Comparison of ENCODE assay signal across 2 cellular contexts in the genomic region with DNA sequence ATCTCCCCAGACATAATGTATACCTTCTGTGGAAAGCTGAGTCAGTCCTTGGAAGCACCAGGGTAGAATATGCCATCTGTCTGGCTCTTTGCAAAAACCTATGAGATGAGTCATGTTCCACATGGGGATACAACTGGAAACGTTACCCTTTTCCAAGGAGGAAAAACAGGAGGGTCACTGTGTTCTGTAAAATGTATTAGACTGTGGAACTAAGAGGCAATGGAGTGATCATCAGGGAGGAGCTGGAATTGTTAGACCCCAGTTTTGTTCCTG.
A peak's percentile ranks its signal among the peaks of the same experiment; 100 is the strongest.
TF ChIP-seq lines count a peak whose summit lies in the region.

No MANE protein-coding gene starts in this region.

TF ChIP-seq in A549, 52 proteins besides CTCF, POLR2A, EP300 and RAD21:
- TF ChIP-seq ZSCAN20 (CRISPR knock-in tag; IDR thresholded peaks at IDR 0.05) (no peak), FOSL2 (IDR thresholded peaks at IDR 0.05) (no peak), FOSL2 (CRISPR knock-in tag; IDR thresholded peaks at IDR 0.05) (peak; percentile 49; the same call in 1 of the 2 replicates), FOSB (CRISPR knock-in tag; IDR thresholded peaks at IDR 0.05) (no peak)
- TF ChIP-seq, protein P1, sequence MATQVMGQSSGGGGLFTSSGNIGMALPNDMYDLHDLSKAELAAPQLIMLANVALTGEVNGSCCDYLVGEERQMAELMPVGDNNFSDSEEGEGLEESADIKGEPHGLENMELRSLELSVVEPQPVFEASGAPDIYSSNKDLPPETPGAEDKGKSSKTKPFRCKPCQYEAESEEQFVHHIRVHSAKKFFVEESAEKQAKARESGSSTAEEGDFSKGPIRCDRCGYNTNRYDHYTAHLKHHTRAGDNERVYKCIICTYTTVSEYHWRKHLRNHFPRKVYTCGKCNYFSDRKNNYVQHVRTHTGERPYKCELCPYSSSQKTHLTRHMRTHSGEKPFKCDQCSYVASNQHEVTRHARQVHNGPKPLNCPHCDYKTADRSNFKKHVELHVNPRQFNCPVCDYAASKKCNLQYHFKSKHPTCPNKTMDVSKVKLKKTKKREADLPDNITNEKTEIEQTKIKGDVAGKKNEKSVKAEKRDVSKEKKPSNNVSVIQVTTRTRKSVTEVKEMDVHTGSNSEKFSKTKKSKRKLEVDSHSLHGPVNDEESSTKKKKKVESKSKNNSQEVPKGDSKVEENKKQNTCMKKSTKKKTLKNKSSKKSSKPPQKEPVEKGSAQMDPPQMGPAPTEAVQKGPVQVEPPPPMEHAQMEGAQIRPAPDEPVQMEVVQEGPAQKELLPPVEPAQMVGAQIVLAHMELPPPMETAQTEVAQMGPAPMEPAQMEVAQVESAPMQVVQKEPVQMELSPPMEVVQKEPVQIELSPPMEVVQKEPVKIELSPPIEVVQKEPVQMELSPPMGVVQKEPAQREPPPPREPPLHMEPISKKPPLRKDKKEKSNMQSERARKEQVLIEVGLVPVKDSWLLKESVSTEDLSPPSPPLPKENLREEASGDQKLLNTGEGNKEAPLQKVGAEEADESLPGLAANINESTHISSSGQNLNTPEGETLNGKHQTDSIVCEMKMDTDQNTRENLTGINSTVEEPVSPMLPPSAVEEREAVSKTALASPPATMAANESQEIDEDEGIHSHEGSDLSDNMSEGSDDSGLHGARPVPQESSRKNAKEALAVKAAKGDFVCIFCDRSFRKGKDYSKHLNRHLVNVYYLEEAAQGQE (IDR thresholded peaks at IDR 0.05): no peak

TF ChIP-seq in IMR-90, 13 proteins besides CTCF, POLR2A, EP300 and RAD21:
- TF ChIP-seq MXI1 (IDR thresholded peaks at IDR 0.05; ENCODE audit: borderline replicate concordance, low read depth, low read length): peak; percentile 60; the same call in 1 of the 2 replicates
- no peak for TF ChIP-seq CHD1 (IDR thresholded peaks at IDR 0.05; ENCODE audit: low read depth, low read length)
- TF ChIP-seq RCOR1 (IDR thresholded peaks at IDR 0.05; ENCODE audit: insufficient replicate concordance, low read length): peak; percentile 20
- no peak for TF ChIP-seq RFX5 (IDR thresholded peaks at IDR 0.05; ENCODE audit: low read depth, low read length)
- TF ChIP-seq MAZ (IDR thresholded peaks at IDR 0.05; ENCODE audit: borderline replicate concordance, low read depth, low read length): no peak
- TF ChIP-seq BHLHE40 (IDR thresholded peaks at IDR 0.05; ENCODE audit: low read depth, low read length): no peak
- peak; percentile 64 for TF ChIP-seq NFE2L2 (IDR thresholded peaks at IDR 0.05; ENCODE audit: low read depth, low read length)
- TF ChIP-seq CEBPB (IDR thresholded peaks at IDR 0.05; ENCODE audit: low read depth, low read length): no peak
- TF ChIP-seq, protein P2, sequence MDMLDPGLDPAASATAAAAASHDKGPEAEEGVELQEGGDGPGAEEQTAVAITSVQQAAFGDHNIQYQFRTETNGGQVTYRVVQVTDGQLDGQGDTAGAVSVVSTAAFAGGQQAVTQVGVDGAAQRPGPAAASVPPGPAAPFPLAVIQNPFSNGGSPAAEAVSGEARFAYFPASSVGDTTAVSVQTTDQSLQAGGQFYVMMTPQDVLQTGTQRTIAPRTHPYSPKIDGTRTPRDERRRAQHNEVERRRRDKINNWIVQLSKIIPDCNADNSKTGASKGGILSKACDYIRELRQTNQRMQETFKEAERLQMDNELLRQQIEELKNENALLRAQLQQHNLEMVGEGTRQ (IDR thresholded peaks at IDR 0.05; ENCODE audit: low read depth, low read length): no peak
- peak; percentile 94 for TF ChIP-seq FOS (IDR thresholded peaks at IDR 0.05; ENCODE audit: low read depth, low read length)
- no peak for TF ChIP-seq ELK1 (IDR thresholded peaks at IDR 0.05; ENCODE audit: borderline replicate concordance, low read depth, low read length)
- TF ChIP-seq SMC3 (IDR thresholded peaks at IDR 0.05; ENCODE audit: low read depth, low read length): no peak
- TF ChIP-seq MAFK (IDR thresholded peaks at IDR 0.05; ENCODE audit: low read depth, low read length): peak; percentile 68
